ENCODE assay signal across 1 cellular context in the genomic region with DNA sequence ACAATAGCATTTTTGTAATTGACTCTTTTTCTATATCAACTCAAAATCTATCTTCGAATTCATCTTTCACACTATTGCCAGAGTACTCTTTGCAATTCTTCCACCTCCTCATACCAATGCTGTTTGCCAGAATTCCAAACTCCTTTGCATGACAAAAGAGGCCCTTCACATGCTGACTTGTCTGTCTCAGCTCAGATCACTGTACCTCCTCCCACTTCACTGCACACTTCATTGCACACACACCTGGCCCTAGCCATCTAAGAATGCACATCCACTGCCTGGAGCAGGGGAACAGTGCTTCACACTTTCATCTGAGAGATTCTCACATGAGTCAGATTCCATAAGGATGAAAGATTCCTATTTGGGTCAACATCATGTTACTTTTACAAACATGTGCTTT.
TF ChIP-seq lines count a peak whose summit lies in the region.

No MANE protein-coding gene starts in this region.

TF ChIP-seq in WTC11, 78 proteins besides CTCF, POLR2A, EP300 and RAD21 (continued from another document):
- TF ChIP-seq, protein P1, sequence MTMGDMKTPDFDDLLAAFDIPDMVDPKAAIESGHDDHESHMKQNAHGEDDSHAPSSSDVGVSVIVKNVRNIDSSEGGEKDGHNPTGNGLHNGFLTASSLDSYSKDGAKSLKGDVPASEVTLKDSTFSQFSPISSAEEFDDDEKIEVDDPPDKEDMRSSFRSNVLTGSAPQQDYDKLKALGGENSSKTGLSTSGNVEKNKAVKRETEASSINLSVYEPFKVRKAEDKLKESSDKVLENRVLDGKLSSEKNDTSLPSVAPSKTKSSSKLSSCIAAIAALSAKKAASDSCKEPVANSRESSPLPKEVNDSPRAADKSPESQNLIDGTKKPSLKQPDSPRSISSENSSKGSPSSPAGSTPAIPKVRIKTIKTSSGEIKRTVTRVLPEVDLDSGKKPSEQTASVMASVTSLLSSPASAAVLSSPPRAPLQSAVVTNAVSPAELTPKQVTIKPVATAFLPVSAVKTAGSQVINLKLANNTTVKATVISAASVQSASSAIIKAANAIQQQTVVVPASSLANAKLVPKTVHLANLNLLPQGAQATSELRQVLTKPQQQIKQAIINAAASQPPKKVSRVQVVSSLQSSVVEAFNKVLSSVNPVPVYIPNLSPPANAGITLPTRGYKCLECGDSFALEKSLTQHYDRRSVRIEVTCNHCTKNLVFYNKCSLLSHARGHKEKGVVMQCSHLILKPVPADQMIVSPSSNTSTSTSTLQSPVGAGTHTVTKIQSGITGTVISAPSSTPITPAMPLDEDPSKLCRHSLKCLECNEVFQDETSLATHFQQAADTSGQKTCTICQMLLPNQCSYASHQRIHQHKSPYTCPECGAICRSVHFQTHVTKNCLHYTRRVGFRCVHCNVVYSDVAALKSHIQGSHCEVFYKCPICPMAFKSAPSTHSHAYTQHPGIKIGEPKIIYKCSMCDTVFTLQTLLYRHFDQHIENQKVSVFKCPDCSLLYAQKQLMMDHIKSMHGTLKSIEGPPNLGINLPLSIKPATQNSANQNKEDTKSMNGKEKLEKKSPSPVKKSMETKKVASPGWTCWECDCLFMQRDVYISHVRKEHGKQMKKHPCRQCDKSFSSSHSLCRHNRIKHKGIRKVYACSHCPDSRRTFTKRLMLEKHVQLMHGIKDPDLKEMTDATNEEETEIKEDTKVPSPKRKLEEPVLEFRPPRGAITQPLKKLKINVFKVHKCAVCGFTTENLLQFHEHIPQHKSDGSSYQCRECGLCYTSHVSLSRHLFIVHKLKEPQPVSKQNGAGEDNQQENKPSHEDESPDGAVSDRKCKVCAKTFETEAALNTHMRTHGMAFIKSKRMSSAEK (CRISPR knock-in tag; IDR thresholded peaks at IDR 0.05; ENCODE audit: borderline replicate concordance) = no peak
- TF ChIP-seq, protein P2, sequence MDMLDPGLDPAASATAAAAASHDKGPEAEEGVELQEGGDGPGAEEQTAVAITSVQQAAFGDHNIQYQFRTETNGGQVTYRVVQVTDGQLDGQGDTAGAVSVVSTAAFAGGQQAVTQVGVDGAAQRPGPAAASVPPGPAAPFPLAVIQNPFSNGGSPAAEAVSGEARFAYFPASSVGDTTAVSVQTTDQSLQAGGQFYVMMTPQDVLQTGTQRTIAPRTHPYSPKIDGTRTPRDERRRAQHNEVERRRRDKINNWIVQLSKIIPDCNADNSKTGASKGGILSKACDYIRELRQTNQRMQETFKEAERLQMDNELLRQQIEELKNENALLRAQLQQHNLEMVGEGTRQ (CRISPR knock-in tag; IDR thresholded peaks at IDR 0.05) = no peak
- TF ChIP-seq KAT7 (CRISPR knock-in tag; IDR thresholded peaks at IDR 0.05; ENCODE audit: borderline replicate concordance) = no peak
- no peak for TF ChIP-seq ZNF317 (CRISPR knock-in tag; IDR thresholded peaks at IDR 0.05; ENCODE audit: borderline replicate concordance, low read depth)
- no peak for TF ChIP-seq ZBTB21 (CRISPR knock-in tag; IDR thresholded peaks at IDR 0.05; ENCODE audit: borderline replicate concordance)
- TF ChIP-seq ZNF396 (CRISPR knock-in tag; IDR thresholded peaks at IDR 0.05; ENCODE audit: borderline replicate concordance) = no peak
- TF ChIP-seq, protein P3, sequence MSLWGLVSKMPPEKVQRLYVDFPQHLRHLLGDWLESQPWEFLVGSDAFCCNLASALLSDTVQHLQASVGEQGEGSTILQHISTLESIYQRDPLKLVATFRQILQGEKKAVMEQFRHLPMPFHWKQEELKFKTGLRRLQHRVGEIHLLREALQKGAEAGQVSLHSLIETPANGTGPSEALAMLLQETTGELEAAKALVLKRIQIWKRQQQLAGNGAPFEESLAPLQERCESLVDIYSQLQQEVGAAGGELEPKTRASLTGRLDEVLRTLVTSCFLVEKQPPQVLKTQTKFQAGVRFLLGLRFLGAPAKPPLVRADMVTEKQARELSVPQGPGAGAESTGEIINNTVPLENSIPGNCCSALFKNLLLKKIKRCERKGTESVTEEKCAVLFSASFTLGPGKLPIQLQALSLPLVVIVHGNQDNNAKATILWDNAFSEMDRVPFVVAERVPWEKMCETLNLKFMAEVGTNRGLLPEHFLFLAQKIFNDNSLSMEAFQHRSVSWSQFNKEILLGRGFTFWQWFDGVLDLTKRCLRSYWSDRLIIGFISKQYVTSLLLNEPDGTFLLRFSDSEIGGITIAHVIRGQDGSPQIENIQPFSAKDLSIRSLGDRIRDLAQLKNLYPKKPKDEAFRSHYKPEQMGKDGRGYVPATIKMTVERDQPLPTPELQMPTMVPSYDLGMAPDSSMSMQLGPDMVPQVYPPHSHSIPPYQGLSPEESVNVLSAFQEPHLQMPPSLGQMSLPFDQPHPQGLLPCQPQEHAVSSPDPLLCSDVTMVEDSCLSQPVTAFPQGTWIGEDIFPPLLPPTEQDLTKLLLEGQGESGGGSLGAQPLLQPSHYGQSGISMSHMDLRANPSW (CRISPR knock-in tag; conservative IDR thresholded peaks at IDR 0.05; ENCODE audit: low read depth) = no peak
- TF ChIP-seq CREB1 (CRISPR knock-in tag; IDR thresholded peaks at IDR 0.05) = no peak
